In the genomic region with DNA sequence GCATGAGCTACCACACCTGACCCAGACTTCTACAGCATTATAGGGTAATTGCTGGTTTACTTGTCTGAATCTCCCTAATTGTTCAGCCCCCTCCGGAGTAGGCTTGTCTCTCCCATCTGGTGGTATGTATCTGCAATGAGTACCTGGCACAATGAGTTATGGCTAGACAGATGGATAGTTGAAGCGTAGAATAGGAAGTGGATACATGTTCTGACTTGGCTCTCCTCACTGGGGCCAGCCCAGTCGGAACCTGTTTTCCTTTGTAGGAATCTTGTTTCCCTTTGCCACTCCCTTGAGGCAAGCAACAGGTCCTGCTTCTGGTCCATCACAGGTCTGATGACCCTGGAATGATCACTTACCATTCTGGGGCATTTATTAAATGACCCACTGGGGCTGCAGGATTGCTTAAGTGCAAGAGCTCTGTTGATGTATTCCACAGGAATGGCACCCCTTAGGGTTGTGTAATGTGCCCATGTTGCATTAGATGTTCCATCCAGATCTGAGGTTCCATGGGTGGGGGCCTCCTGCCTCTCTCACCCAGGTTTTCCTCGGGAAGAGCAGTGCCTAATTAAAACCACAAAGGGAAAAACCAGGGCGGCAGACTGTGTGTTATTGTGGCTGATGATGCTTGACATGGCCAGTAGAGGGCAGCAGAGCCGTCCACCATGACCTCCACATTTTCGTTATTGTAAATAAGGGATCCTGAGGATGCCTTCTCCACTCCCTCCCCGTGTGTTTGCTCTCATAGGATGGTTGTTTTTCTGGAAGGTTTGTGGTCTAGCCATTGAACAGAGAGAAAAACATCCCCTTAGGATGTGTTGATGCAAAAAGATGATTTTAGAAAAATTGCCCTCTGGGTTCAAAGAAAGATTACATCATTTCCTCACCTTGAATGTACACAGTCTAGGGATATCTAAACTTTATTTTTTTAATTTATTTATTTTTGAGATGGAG, we compare ENCODE assay signal across 1 cellular context.
TF ChIP-seq lines count a peak whose summit lies in the region.

No MANE protein-coding gene starts in this region.

TF ChIP-seq in HepG2, 621 proteins besides CTCF, POLR2A, EP300 and RAD21 (continued from another document and continues in another):
- TF ChIP-seq MAFK (conservative IDR thresholded peaks at IDR 0.05 in 1 of 2, IDR thresholded peaks at IDR 0.05 in 1 of 2; ENCODE audit: low read length in 2 of 2) (no peak), TBX3 (IDR thresholded peaks at IDR 0.05; ENCODE audit: borderline replicate concordance) (no peak), ESRRA (CRISPR knock-in tag; IDR thresholded peaks at IDR 0.05; ENCODE audit: low read depth) (no peak), SOX13 (IDR thresholded peaks at IDR 0.05) (no peak), SOX13 (CRISPR knock-in tag; conservative IDR thresholded peaks at IDR 0.05 in 1 of 2, IDR thresholded peaks at IDR 0.05 in 1 of 2) (0 out of 4 replicates have a peak, but pooled peaks of 1 of the 2 experiments have one; percentile 27), SOX5 (CRISPR knock-in tag; IDR thresholded peaks at IDR 0.05; ENCODE audit: borderline replicate concordance) (peak; percentile 35; the same call in 1 of the 2 replicates), CEBPG (CRISPR knock-in tag; IDR thresholded peaks at IDR 0.05) (no peak), ZNF205 (CRISPR knock-in tag; IDR thresholded peaks at IDR 0.05) (no peak), ELF1 (CRISPR knock-in tag; IDR thresholded peaks at IDR 0.05) (no peak), KLF16 (CRISPR knock-in tag; IDR thresholded peaks at IDR 0.05) (0 out of 4 replicates have a peak, but pooled peaks of 1 of the 2 experiments have one; percentile 22), FUBP1 (CRISPR knock-in tag; IDR thresholded peaks at IDR 0.05; ENCODE audit: borderline replicate concordance) (no peak), ASH2L (IDR thresholded peaks at IDR 0.05; ENCODE audit: insufficient read length, low read depth, low read length) (no peak), ZNF10 (CRISPR knock-in tag; IDR thresholded peaks at IDR 0.05; ENCODE audit: borderline replicate concordance, low read depth) (no peak), ZNF383 (CRISPR knock-in tag; IDR thresholded peaks at IDR 0.05; ENCODE audit: borderline replicate concordance) (no peak), TGIF2 (CRISPR knock-in tag; IDR thresholded peaks at IDR 0.05) (no peak), MAZ (IDR thresholded peaks at IDR 0.05; ENCODE audit: borderline replicate concordance, low read depth, low read length) (no peak), MAZ (CRISPR knock-in tag; IDR thresholded peaks at IDR 0.05; ENCODE audit: low read depth) (no peak), RBM22 (optimal IDR thresholded peaks at IDR 0.05; ENCODE audit: low read length) (no peak), PRPF4 (IDR thresholded peaks at IDR 0.05; ENCODE audit: low read depth, low read length, poor library complexity, severe bottlenecking) (no peak), SAP130 (CRISPR knock-in tag; IDR thresholded peaks at IDR 0.05; ENCODE audit: low read depth) (peak; percentile 28; the same call in 1 of the 2 replicates), MXD4 (CRISPR knock-in tag; IDR thresholded peaks at IDR 0.05) (no peak), FOXC1 (CRISPR knock-in tag; IDR thresholded peaks at IDR 0.05; ENCODE audit: borderline replicate concordance) (0 out of 2 replicates have a peak, but pooled peaks have one; percentile 53), GTF3A (CRISPR knock-in tag; conservative IDR thresholded peaks at IDR 0.05) (no peak), BRF2 (CRISPR knock-in tag; IDR thresholded peaks at IDR 0.05) (no peak), ZNF772 (CRISPR knock-in tag; IDR thresholded peaks at IDR 0.05) (no peak), BORCS8-MEF2B (CRISPR knock-in tag; IDR thresholded peaks at IDR 0.05) (no peak), ZFP36 (IDR thresholded peaks at IDR 0.05; ENCODE audit: borderline replicate concordance, low read depth, low read length, partially characterized antibody) (no peak), PAWR (CRISPR knock-in tag; IDR thresholded peaks at IDR 0.05; ENCODE audit: borderline replicate concordance) (no peak), ZSCAN12 (CRISPR knock-in tag; IDR thresholded peaks at IDR 0.05) (no peak), ZNF775 (CRISPR knock-in tag; IDR thresholded peaks at IDR 0.05; ENCODE audit: borderline replicate concordance) (no peak), TAF1 (CRISPR knock-in tag; IDR thresholded peaks at IDR 0.05) (no peak), HDAC2 (CRISPR knock-in tag; IDR thresholded peaks at IDR 0.05) (peak; percentile 39; the same call in 1 of the 2 replicates), ZNF160 (CRISPR knock-in tag; IDR thresholded peaks at IDR 0.05) (no peak), ZFP62 (CRISPR knock-in tag; IDR thresholded peaks at IDR 0.05) (no peak), TEF (CRISPR knock-in tag; IDR thresholded peaks at IDR 0.05) (no peak), KDM2A (CRISPR knock-in tag; IDR thresholded peaks at IDR 0.05; ENCODE audit: borderline replicate concordance, low read depth) (0 out of 2 replicates have a peak, but pooled peaks have one; percentile 28), ATF6 (CRISPR knock-in tag; conservative IDR thresholded peaks at IDR 0.05) (no peak), ZNF761 (CRISPR knock-in tag; conservative IDR thresholded peaks at IDR 0.05) (no peak), ZSCAN21 (CRISPR knock-in tag; IDR thresholded peaks at IDR 0.05; ENCODE audit: borderline replicate concordance) (no peak), SMARCC2 (IDR thresholded peaks at IDR 0.05) (no peak), ATM (IDR thresholded peaks at IDR 0.05; ENCODE audit: borderline replicate concordance) (no peak), PHF8 (CRISPR knock-in tag; IDR thresholded peaks at IDR 0.05) (no peak), PATZ1 (CRISPR knock-in tag; IDR thresholded peaks at IDR 0.05) (no peak), POLR2G (IDR thresholded peaks at IDR 0.05; ENCODE audit: low read depth, low read length) (no peak), ISL2 (CRISPR knock-in tag; IDR thresholded peaks at IDR 0.05) (no peak), CREB1 (IDR thresholded peaks at IDR 0.05) (no peak), CREB1 (CRISPR knock-in tag; IDR thresholded peaks at IDR 0.05) (no peak)
- TF ChIP-seq, protein P1, sequence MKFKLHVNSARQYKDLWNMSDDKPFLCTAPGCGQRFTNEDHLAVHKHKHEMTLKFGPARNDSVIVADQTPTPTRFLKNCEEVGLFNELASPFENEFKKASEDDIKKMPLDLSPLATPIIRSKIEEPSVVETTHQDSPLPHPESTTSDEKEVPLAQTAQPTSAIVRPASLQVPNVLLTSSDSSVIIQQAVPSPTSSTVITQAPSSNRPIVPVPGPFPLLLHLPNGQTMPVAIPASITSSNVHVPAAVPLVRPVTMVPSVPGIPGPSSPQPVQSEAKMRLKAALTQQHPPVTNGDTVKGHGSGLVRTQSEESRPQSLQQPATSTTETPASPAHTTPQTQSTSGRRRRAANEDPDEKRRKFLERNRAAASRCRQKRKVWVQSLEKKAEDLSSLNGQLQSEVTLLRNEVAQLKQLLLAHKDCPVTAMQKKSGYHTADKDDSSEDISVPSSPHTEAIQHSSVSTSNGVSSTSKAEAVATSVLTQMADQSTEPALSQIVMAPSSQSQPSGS (CRISPR knock-in tag; IDR thresholded peaks at IDR 0.05): no peak
- TF ChIP-seq, protein P2, sequence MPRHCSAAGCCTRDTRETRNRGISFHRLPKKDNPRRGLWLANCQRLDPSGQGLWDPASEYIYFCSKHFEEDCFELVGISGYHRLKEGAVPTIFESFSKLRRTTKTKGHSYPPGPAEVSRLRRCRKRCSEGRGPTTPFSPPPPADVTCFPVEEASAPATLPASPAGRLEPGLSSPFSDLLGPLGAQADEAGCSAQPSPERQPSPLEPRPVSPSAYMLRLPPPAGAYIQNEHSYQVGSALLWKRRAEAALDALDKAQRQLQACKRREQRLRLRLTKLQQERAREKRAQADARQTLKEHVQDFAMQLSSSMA (CRISPR knock-in tag; IDR thresholded peaks at IDR 0.05): no peak
- TF ChIP-seq, protein P3, sequence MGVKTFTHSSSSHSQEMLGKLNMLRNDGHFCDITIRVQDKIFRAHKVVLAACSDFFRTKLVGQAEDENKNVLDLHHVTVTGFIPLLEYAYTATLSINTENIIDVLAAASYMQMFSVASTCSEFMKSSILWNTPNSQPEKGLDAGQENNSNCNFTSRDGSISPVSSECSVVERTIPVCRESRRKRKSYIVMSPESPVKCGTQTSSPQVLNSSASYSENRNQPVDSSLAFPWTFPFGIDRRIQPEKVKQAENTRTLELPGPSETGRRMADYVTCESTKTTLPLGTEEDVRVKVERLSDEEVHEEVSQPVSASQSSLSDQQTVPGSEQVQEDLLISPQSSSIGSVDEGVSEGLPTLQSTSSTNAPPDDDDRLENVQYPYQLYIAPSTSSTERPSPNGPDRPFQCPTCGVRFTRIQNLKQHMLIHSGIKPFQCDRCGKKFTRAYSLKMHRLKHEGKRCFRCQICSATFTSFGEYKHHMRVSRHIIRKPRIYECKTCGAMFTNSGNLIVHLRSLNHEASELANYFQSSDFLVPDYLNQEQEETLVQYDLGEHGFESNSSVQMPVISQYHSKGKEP (CRISPR knock-in tag; IDR thresholded peaks at IDR 0.05): no peak
- TF ChIP-seq, protein P4, sequence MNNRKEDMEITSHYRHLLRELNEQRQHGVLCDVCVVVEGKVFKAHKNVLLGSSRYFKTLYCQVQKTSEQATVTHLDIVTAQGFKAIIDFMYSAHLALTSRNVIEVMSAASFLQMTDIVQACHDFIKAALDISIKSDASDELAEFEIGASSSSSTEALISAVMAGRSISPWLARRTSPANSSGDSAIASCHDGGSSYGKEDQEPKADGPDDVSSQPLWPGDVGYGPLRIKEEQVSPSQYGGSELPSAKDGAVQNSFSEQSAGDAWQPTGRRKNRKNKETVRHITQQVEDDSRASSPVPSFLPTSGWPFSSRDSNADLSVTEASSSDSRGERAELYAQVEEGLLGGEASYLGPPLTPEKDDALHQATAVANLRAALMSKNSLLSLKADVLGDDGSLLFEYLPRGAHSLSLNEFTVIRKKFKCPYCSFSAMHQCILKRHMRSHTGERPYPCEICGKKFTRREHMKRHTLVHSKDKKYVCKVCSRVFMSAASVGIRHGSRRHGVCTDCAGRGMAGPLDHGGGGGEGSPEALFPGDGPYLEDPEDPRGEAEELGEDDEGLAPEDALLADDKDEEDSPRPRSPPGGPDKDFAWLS (CRISPR knock-in tag; IDR thresholded peaks at IDR 0.05; ENCODE audit: borderline replicate concordance): no peak
- TF ChIP-seq, protein P5, sequence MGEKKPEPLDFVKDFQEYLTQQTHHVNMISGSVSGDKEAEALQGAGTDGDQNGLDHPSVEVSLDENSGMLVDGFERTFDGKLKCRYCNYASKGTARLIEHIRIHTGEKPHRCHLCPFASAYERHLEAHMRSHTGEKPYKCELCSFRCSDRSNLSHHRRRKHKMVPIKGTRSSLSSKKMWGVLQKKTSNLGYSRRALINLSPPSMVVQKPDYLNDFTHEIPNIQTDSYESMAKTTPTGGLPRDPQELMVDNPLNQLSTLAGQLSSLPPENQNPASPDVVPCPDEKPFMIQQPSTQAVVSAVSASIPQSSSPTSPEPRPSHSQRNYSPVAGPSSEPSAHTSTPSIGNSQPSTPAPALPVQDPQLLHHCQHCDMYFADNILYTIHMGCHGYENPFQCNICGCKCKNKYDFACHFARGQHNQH (CRISPR knock-in tag; IDR thresholded peaks at IDR 0.05): no peak
